In the genomic region with DNA sequence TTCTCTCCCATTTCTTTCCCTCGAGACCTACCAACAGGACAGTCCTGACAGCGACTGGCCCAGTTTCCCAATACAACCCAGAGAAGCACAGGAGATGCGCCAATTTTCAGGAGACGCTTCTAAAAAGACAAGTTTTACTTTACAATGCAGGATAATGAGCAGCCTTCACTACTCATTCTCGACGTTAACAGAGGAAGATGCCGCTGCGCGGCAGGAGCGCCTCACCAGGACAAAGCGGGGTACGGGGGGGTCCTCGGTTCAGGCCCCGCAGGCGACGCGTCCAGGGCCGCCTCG, we compare ENCODE assay signal across 8 cellular contexts. TPM values are rescaled to one million over a fixed set of nuclear protein-coding genes. Genes with fewer than 3 reads are reported as not detected.
DNase-seq lines count a peak whose midpoint lies in the region; ATAC-seq and TF ChIP-seq lines count a peak whose summit lies in the region.

No MANE protein-coding gene starts in this region.

- ATAC-seq in activated T-cell treated with anti-CD3 and anti-CD28 coated beads, Interleukin-2, amount 50 U/mL, for 72 hours (replicated peaks in 1 of 2) = peak in 1 of 2 donors; percentile 11
- peak; percentile 20 for ATAC-seq in HG02798 (IDR thresholded peaks at IDR 0.05; ENCODE audit: poor library complexity, unreplicated experiment)

- H3K27ac Mint-ChIP-seq in activated T-cell treated with anti-CD3 and anti-CD28 coated beads, Interleukin-2, amount 50 U/mL, for 72 hours = peak overlapping the region; percentile 81

- TF ChIP-seq POLR2A in esophagus squamous epithelium (IDR thresholded peaks at IDR 0.05) = no peak

- TF ChIP-seq CTCF in esophagus squamous epithelium (IDR thresholded peaks at IDR 0.05) (no peak), neutrophil (IDR thresholded peaks at IDR 0.05) (no peak)

- no peak for DNase-seq in activated T-cell treated with anti-CD3 and anti-CD28 coated beads, Interleukin-2, amount 50 U/mL, for 72 hours
- DNase-seq in activated T-cell treated with anti-CD3 and anti-CD28 coated beads, Interleukin-2, amount 50 U/mL, for 48 hours = no peak
- DNase-seq in SJSA1 (ENCODE audit: low read depth in 1 of 2, low spot score in 2 of 2) (no peak), esophagus squamous epithelium (lab: John Stamatoyannopoulos, UW) (no peak), HK-2 (ENCODE audit: unreplicated experiment) (no peak)
- no peak for DNase-seq in activated CD4-positive, alpha-beta T cell treated with anti-CD3 and anti-CD28 coated beads for 48 hours

- H3K4me3 Mint-ChIP-seq in activated T-cell treated with anti-CD3 and anti-CD28 coated beads, Interleukin-2, amount 50 U/mL, for 72 hours = peak overlapping the region; percentile 86 to 89

- WGBS in esophagus squamous epithelium, 2 donors = 12 to 41% methylated on average over 3 to 12 of the region's 19 CpGs

- H3K4me1 Mint-ChIP-seq in activated T-cell treated with anti-CD3 and anti-CD28 coated beads, Interleukin-2, amount 50 U/mL, for 72 hours (ENCODE audit: low read depth) = peaks cover 22% of the 10 kb centered on the region

- no peaks in the 10 kb centered on the region for H3K9me3 Mint-ChIP-seq in activated T-cell treated with anti-CD3 and anti-CD28 coated beads, Interleukin-2, amount 50 U/mL, for 72 hours

- H3K9me3 ChIP-seq in SJSA1 (replicated peaks) (no peaks in the 10 kb centered on the region), esophagus squamous epithelium (no peaks in the 10 kb centered on the region), neutrophil (no peaks in the 10 kb centered on the region)

- peak overlapping the region; percentile 80 for H3K4me3 ChIP-seq in SJSA1
- peak overlapping the region; percentile 66 to 80 (median 71) for H3K4me3 ChIP-seq in esophagus squamous epithelium
- H3K4me3 ChIP-seq in neutrophil (ENCODE audit: low read depth in 1 of 2, low read length in 1 of 2) = peak overlapping the region; percentile 67 to 72

- H3K36me3 ChIP-seq in SJSA1 (no peaks in the 10 kb centered on the region), esophagus squamous epithelium (no peaks in the 10 kb centered on the region), neutrophil (no peaks in the 10 kb centered on the region)

- no peaks in the 10 kb centered on the region for H3K27me3 ChIP-seq in SJSA1 (replicated peaks)
- H3K27me3 ChIP-seq in esophagus squamous epithelium = no peaks in the 10 kb centered on the region
- H3K27me3 ChIP-seq in neutrophil = no peaks in the 10 kb centered on the region

- peaks cover 0 to 2% of the 10 kb centered on the region in 2 donors for H3K36me3 Mint-ChIP-seq in activated T-cell treated with anti-CD3 and anti-CD28 coated beads, Interleukin-2, amount 50 U/mL, for 72 hours (ENCODE audit: insufficient read depth in 2 of 2)

- 0 out of 2 replicates have a peak, but pooled peaks cover 4% of the 10 kb centered on the region for H3K4me1 ChIP-seq in SJSA1 (replicated peaks)
- H3K4me1 ChIP-seq in esophagus squamous epithelium = peaks cover 0 to 11% (median 0%) of the 10 kb centered on the region in 3 donors
- peaks cover 4 to 14% of the 10 kb centered on the region in 2 experiments for H3K4me1 ChIP-seq in neutrophil (ENCODE audit: control insufficient read depth in 1 of 2, insufficient read depth in 1 of 2, low read depth in 1 of 2, low read length in 1 of 2)

- H3K27ac ChIP-seq in SJSA1 = no peak overlapping the region
- peak overlapping the region; percentile 77 to 94 (median 82) for H3K27ac ChIP-seq in esophagus squamous epithelium
- peak overlapping the region; percentile 77 for H3K27ac ChIP-seq in neutrophil

- intact Hi-C loops in esophagus squamous epithelium (cut with DNase I) = no loop called here

- peaks cover 8% of the 10 kb centered on the region for H3K27me3 Mint-ChIP-seq in activated T-cell treated with anti-CD3 and anti-CD28 coated beads, Interleukin-2, amount 50 U/mL, for 72 hours (ENCODE audit: low read depth)

RNA-seq across cellular contexts. Expression of a gene that starts 0.7 kb away (rescaled TPM):
- total RNA-seq in activated T-cell treated with anti-CD3 and anti-CD28 coated beads, Interleukin-2, amount 50 U/mL, for 72 hours = 10 to 100 TPM in 1 of 2 donors, 1 to 10 TPM in 1; 7.7 to 11.8 TPM
- 2.1 and 3.9 TPM in 2 replicates for total RNA-seq in SJSA1 (2014; rRNA removed; shearing (Covaris generic))
- total RNA-seq in esophagus squamous epithelium = 1 to 10 TPM; 3.5 to 7.1 (median 5.5) TPM
